Comparison of ENCODE assay signal across 2 cellular contexts in the genomic region with DNA sequence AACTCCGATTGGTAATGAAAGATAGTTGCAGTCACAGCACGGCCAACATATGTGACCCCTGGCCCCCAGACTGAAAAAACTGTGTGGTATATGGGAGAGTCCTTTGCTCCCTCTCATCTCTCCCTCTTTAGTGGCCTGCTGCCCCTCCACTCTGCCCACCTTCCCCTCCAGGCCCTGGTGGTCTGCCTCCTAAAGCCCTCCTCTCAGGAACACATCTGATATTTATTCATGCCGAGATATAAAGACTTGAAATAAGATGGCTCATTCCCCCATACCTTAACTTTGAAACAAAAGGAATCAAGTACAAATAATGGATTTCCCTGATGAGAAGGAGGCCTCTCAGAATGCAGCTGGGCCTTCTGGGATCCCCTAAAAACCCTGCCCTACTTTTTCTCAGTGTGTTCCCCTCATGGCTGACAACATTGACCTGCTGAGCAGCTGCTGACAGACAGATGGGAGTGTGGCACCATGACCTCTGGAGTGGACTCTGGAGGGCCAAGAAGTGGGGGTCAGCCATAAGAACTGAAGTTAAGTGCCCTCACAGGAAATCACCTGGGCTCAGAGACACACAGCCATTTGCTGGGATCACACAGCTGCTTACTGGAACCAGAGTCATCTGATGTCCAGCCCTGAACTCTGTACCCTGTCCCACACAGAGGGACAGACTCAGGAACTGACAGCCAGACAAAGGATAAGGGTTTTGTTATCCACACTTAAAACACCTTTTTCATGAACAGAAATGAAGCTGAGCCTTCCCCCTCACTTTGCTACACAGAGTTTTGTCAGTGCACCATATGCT.
TF ChIP-seq lines count a peak whose summit lies in the region.

No MANE protein-coding gene starts in this region.

TF ChIP-seq in HepG2, 621 proteins besides CTCF, POLR2A, EP300 and RAD21:
- TF ChIP-seq REXO4 (CRISPR knock-in tag; IDR thresholded peaks at IDR 0.05; ENCODE audit: borderline replicate concordance) (no peak), MED1 (CRISPR knock-in tag; IDR thresholded peaks at IDR 0.05) (no peak), ZNF768 (CRISPR knock-in tag; IDR thresholded peaks at IDR 0.05) (peak; percentile 93), SMARCC2 (IDR thresholded peaks at IDR 0.05) (no peak), ZMYM3 (CRISPR knock-in tag; IDR thresholded peaks at IDR 0.05) (peak; percentile 46; the same call in 1 of the 2 replicates), ZNF549 (CRISPR knock-in tag; IDR thresholded peaks at IDR 0.05) (no peak), HNF4A (CRISPR knock-in tag; IDR thresholded peaks at IDR 0.05) (peak; percentile 49; the same call in 1 of the 2 replicates)
- TF ChIP-seq, protein P1, sequence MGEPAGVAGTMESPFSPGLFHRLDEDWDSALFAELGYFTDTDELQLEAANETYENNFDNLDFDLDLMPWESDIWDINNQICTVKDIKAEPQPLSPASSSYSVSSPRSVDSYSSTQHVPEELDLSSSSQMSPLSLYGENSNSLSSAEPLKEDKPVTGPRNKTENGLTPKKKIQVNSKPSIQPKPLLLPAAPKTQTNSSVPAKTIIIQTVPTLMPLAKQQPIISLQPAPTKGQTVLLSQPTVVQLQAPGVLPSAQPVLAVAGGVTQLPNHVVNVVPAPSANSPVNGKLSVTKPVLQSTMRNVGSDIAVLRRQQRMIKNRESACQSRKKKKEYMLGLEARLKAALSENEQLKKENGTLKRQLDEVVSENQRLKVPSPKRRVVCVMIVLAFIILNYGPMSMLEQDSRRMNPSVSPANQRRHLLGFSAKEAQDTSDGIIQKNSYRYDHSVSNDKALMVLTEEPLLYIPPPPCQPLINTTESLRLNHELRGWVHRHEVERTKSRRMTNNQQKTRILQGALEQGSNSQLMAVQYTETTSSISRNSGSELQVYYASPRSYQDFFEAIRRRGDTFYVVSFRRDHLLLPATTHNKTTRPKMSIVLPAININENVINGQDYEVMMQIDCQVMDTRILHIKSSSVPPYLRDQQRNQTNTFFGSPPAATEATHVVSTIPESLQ (CRISPR knock-in tag; conservative IDR thresholded peaks at IDR 0.05) = no peak

TF ChIP-seq in WTC11, 78 proteins besides CTCF, POLR2A, EP300 and RAD21:
- no peak for TF ChIP-seq SP1 (CRISPR knock-in tag; conservative IDR thresholded peaks at IDR 0.05)
- TF ChIP-seq, protein P2, sequence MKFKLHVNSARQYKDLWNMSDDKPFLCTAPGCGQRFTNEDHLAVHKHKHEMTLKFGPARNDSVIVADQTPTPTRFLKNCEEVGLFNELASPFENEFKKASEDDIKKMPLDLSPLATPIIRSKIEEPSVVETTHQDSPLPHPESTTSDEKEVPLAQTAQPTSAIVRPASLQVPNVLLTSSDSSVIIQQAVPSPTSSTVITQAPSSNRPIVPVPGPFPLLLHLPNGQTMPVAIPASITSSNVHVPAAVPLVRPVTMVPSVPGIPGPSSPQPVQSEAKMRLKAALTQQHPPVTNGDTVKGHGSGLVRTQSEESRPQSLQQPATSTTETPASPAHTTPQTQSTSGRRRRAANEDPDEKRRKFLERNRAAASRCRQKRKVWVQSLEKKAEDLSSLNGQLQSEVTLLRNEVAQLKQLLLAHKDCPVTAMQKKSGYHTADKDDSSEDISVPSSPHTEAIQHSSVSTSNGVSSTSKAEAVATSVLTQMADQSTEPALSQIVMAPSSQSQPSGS (CRISPR knock-in tag; IDR thresholded peaks at IDR 0.05; ENCODE audit: borderline replicate concordance, low read depth) = no peak
- TF ChIP-seq ZNF317 (CRISPR knock-in tag; IDR thresholded peaks at IDR 0.05; ENCODE audit: borderline replicate concordance, low read depth) = no peak
- no peak for TF ChIP-seq ZNF232 (CRISPR knock-in tag; IDR thresholded peaks at IDR 0.05)
- TF ChIP-seq STAT6 (CRISPR knock-in tag; conservative IDR thresholded peaks at IDR 0.05; ENCODE audit: low read depth) = no peak
- TF ChIP-seq NFYB (CRISPR knock-in tag; conservative IDR thresholded peaks at IDR 0.05; ENCODE audit: low read depth) = no peak
TF ChIP-seq in WTC11: peak in this region for 0.
